Comparison of ENCODE assay signal across 12 cellular contexts in the genomic region with DNA sequence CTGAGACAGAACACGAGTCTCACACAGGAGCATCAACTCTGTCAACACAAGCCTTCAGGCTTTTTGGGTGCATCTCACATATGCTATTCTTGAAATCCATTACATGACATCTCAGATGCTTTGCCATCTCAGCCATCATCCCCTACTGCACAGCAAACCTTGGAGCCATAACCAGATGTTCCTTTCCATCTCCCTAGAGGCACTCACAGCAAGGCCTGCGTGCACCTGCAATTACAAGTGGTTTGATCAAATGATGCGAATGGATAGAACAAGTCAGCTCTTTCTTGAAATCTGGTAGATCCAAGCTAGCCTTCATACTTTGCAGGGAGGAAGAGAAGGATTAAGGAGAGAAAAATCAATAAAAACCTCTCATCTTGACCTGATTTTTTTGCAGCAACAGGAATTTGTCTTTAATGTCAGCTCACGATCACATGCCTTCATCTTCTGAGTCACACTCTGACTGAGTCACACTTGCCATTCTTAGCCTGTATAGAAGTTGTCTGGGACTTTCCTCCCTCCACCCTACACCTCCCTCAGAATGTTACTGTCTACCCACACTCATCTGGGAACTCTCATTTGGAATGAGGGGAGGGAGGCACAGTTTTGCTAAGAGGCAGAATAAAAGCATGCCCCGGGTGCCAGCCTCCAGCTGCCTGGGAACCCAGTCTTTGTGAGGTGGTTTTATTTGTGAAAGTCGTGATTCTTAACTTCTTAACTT. TPM values are rescaled to one million over a fixed set of nuclear protein-coding genes. Genes with fewer than 3 reads are reported as not detected.
A peak's percentile ranks its signal among the peaks of the same experiment; 100 is the strongest.
DNase-seq lines count a peak whose midpoint lies in the region; ATAC-seq and TF ChIP-seq lines count a peak whose summit lies in the region.
"Had no signal": no experiment of that assay in that cellular context is flagged by ENCODE, and none has a peak within 500 bp of the region (broad histone marks: within the 10 kb centered on the region; RNA-seq: fewer than 3 reads in every experiment).

No MANE protein-coding gene starts in this region.

- peaks cover 6 to 7% of the 10 kb centered on the region in 2 donors for H3K9me3 Mint-ChIP-seq in stimulated activated naive CD8-positive, alpha-beta T cell treated with anti-CD3 and anti-CD28 coated beads, Interleukin-15, amount 100 ng/mL, for 72 hours
- H3K9me3 Mint-ChIP-seq in WTC11 = peaks cover 6% of the 10 kb centered on the region; the same call in 1 of the 2 replicates

- H3K27ac ChIP-seq in hepatocyte = peak overlapping the region; percentile 31
- no peak overlapping the region for H3K27ac ChIP-seq in left ventricle myocardium inferior (replicated peaks)

- no peaks in the 10 kb centered on the region for H3K27me3 ChIP-seq in hepatocyte
- no peaks in the 10 kb centered on the region for H3K27me3 ChIP-seq in left ventricle myocardium inferior (ENCODE audit: low read depth)

- no peak overlapping the region for H3K4me2 ChIP-seq in hepatocyte

- H3K9me3 ChIP-seq in hepatocyte (ENCODE audit: low read depth) (no peaks in the 10 kb centered on the region), left ventricle myocardium inferior (replicated peaks) (no peaks in the 10 kb centered on the region)

- CTCF ChIA-PET in WTC11 (lab: Charles Lee) = no interaction called here

- no peaks in the 10 kb centered on the region for H3K79me2 ChIP-seq in hepatocyte

- POLR2A ChIA-PET in WTC11 (lab: Charles Lee) = no interaction called here

- WGBS in hepatocyte (ENCODE audit: low lambda C conversion rate, missing lambda C conversion rate) = 84% methylated on average over 6 of the region's 6 CpGs

- H3K27ac Mint-ChIP-seq in stimulated activated naive CD8-positive, alpha-beta T cell treated with anti-CD3 and anti-CD28 coated beads, Interleukin-15, amount 100 ng/mL, for 72 hours = no peak overlapping the region
- H3K27ac Mint-ChIP-seq in WTC11 = peak overlapping the region; percentile 7
- H3K27ac Mint-ChIP-seq: CD4-positive, alpha-beta T cell; naive B cell had no signal

- peak; percentile 69 for ATAC-seq in stimulated activated naive CD8-positive, alpha-beta T cell treated with anti-CD3 and anti-CD28 coated beads, Interleukin-15, Interleukin-2, amounts not matched to agents 100 U/mL and 50 U/mL, for 24 hours
- no peak for ATAC-seq in stimulated activated naive CD8-positive, alpha-beta T cell treated with anti-CD3 and anti-CD28 coated beads, Interleukin-15, amount 100 ng/mL, for 72 hours
- ATAC-seq in WTC11 = no peak

- intact Hi-C loops in left ventricle myocardium inferior (cut with micrococcal nuclease) = no loop called here

- no peak overlapping the region for H3K4me3 ChIP-seq in hepatocyte
- H3K4me3 ChIP-seq in left ventricle myocardium inferior = no peak overlapping the region

- H3K27me3 Mint-ChIP-seq in stimulated activated naive CD8-positive, alpha-beta T cell treated with anti-CD3 and anti-CD28 coated beads, Interleukin-15, amount 100 ng/mL, for 72 hours = no peaks in the 10 kb centered on the region
- H3K27me3 Mint-ChIP-seq in WTC11 (ENCODE audit: low read depth) = no peaks in the 10 kb centered on the region
- H3K27me3 Mint-ChIP-seq: CD4-positive, alpha-beta T cell; naive B cell had no signal

- H2AFZ ChIP-seq in hepatocyte = no peak overlapping the region

- H4K20me1 ChIP-seq in hepatocyte (ENCODE audit: insufficient read depth, poor library complexity, severe bottlenecking) = no peaks in the 10 kb centered on the region

- H3K36me3 ChIP-seq in hepatocyte (replicated peaks; ENCODE audit: insufficient read depth, low read depth) = no peaks in the 10 kb centered on the region
- H3K36me3 ChIP-seq in left ventricle myocardium inferior = no peaks in the 10 kb centered on the region

- no peaks in the 10 kb centered on the region for H3K9me2 ChIP-seq in hepatocyte (replicated peaks; ENCODE audit: insufficient read depth)

- H3K4me1 Mint-ChIP-seq in stimulated activated naive CD8-positive, alpha-beta T cell treated with anti-CD3 and anti-CD28 coated beads, Interleukin-15, amount 100 ng/mL, for 72 hours = no peaks in the 10 kb centered on the region
- peaks cover 33% of the 10 kb centered on the region for H3K4me1 Mint-ChIP-seq in WTC11
- H3K4me1 Mint-ChIP-seq: naive B cell had no signal

- no peaks in the 10 kb centered on the region for H3K4me1 ChIP-seq in hepatocyte (ENCODE audit: insufficient read depth)
- H3K4me1 ChIP-seq in left ventricle myocardium inferior = no peaks in the 10 kb centered on the region

- no peak for TF ChIP-seq CTCF in WTC11 (IDR thresholded peaks at IDR 0.05)
- TF ChIP-seq CTCF in hepatocyte (IDR thresholded peaks at IDR 0.05; ENCODE audit: poor library complexity) = no peak
- no peak for TF ChIP-seq CTCF in left ventricle myocardium inferior (IDR thresholded peaks at IDR 0.05; ENCODE audit: borderline replicate concordance)

- no peak overlapping the region for H3K4me3 Mint-ChIP-seq in stimulated activated naive CD8-positive, alpha-beta T cell treated with anti-CD3 and anti-CD28 coated beads, Interleukin-15, amount 100 ng/mL, for 72 hours
- H3K4me3 Mint-ChIP-seq in WTC11 = no peak overlapping the region
- H3K4me3 Mint-ChIP-seq: CD4-positive, alpha-beta T cell; naive B cell had no signal

- no peaks in the 10 kb centered on the region for H3K36me3 Mint-ChIP-seq in WTC11
- H3K36me3 Mint-ChIP-seq: naive B cell had no signal

- no peak for DNase-seq in stimulated activated naive CD8-positive, alpha-beta T cell treated with anti-CD3 and anti-CD28 coated beads, Interleukin-15, Interleukin-2, amounts not matched to agents 100 U/mL and 50 U/mL, for 24 hours
- no peak for DNase-seq in stimulated activated naive CD8-positive, alpha-beta T cell treated with anti-CD3 and anti-CD28 coated beads, Interleukin-15, amount 100 ng/mL, for 72 hours
- no peak for DNase-seq in WTC11 (ENCODE audit: low spot score)
- DNase-seq in hepatocyte (ENCODE audit: low spot score) = peak; percentile 66
- DNase-seq in left ventricle myocardium inferior = no peak
- no peak for DNase-seq in activated CD4-positive, alpha-beta T cell treated with anti-CD3 and anti-CD28 coated beads, Interleukin-2, amount 50 U/mL, for 1 hour
- no peak for DNase-seq in DMS114 treated with DMSO at 0.1 percent for 48 hours (lab: John Stamatoyannopoulos, UW; ENCODE audit: unreplicated experiment)
- DNase-seq in NCI-H2171 treated with DMSO at 0.1 percent for 48 hours (lab: John Stamatoyannopoulos, UW) = no peak
- DNase-seq: CD4-positive, alpha-beta T cell; naive B cell; NCI-H748 treated with DMSO at 0.1 percent for 48 hours; stimulated activated CD4-positive, alpha-beta T cell treated with anti-CD3 and anti-CD28 coated beads, Interleukin-4, amount 100 ng/mL, for 4 hours had no signal

TF ChIP-seq in WTC11, 78 proteins besides CTCF, POLR2A, EP300 and RAD21:
- TF ChIP-seq FOXP4 (CRISPR knock-in tag; IDR thresholded peaks at IDR 0.05) = no peak
- TF ChIP-seq FOXK1 (CRISPR knock-in tag; IDR thresholded peaks at IDR 0.05) = no peak
- TF ChIP-seq TEAD1 (CRISPR knock-in tag; IDR thresholded peaks at IDR 0.05) = no peak
- TF ChIP-seq CREB1 (CRISPR knock-in tag; IDR thresholded peaks at IDR 0.05) = no peak
- no peak for TF ChIP-seq E2F1 (CRISPR knock-in tag; IDR thresholded peaks at IDR 0.05)
- no peak for TF ChIP-seq ZNF138 (CRISPR knock-in tag; conservative IDR thresholded peaks at IDR 0.05)
- TF ChIP-seq NFE2L1 (CRISPR knock-in tag; IDR thresholded peaks at IDR 0.05) = no peak

RNA-seq across cellular contexts. Expression of gene TRIML1, which starts 11.9 kb away (rescaled TPM):
- total RNA-seq in WTC11 (2021) (not detected in 3 replicates), hepatocyte (not detected in 2 replicates), left ventricle myocardium inferior (not detected)
- polyA plus RNA-seq in hepatocyte = not detected in 2 replicates
- total RNA-seq: CD4-positive, alpha-beta T cell had no signal

RNA-seq across cellular contexts. Expression of gene TRIML2, which starts 17.9 kb away (rescaled TPM):
- total RNA-seq in WTC11 (2021) (88.9 to 115 TPM (median 94.4 TPM) in 3 replicates), hepatocyte (0.23 TPM in 1 of 2 replicates, not detected in the other), left ventricle myocardium inferior (not detected)
- 0.96 TPM in 1 of 2 replicates, not detected in the other for polyA plus RNA-seq in hepatocyte
- total RNA-seq: CD4-positive, alpha-beta T cell had no signal

Comparison
In these comparisons a context has a peak if more than half of its experiments do, and no peak if none do; other contexts are left out.
1. RNA of gene TRIML2, which starts 17.9 kb away (total RNA-seq): 88.9 to 115 TPM in WTC11; 0.23 TPM in hepatocyte and not detected in left ventricle myocardium inferior (single experiment); every median in the first group is over 10 times any median in the second.